Comparison of ENCODE assay signal across 17 cellular contexts in the genomic region with DNA sequence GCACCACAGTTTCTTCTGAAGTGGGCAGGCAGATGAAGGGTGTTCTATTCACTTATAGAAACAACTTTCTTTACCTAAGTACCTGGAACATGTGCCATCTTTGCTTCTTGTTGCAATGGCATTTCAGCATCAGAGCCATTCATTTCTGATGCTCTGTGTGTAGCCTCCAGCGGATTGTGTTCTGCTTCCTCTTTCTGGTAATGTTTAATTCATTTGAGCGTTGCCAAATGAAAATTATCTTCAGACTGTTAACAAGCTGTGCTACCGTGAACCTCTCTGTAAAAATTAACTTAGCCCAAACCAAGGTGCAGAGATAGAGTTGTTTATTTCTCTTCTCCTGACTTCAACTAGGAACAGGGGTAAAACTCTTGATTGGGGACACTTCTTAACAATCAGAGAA.
DNase-seq lines count a peak whose midpoint lies in the region; ATAC-seq lines count a peak whose summit lies in the region.
"Had no signal": no experiment of that assay in that cellular context is flagged by ENCODE, and none has a peak within 500 bp of the region (broad histone marks: within the 10 kb centered on the region; RNA-seq: fewer than 3 reads in every experiment).

No MANE protein-coding gene starts in this region.

- POLR2A ChIA-PET in activated CD8-positive, alpha-beta T cell treated with anti-CD3 and anti-CD28 coated beads, Interleukin-2, amount 10 ng/mL, durations not matched to agents 7 days and 5 days (lab: Charles Lee), result no interaction called here
- POLR2A ChIA-PET in CD8-positive, alpha-beta memory T cell (lab: Charles Lee), result no interaction called here

- no peaks in the 10 kb centered on the region for H3K36me3 Mint-ChIP-seq in activated CD8-positive, alpha-beta T cell treated with anti-CD3 and anti-CD28 coated beads, Interleukin-2, amount 10 ng/mL, durations not matched to agents 7 days and 5 days (ENCODE audit: low read depth)
- H3K36me3 Mint-ChIP-seq in CD8-positive, alpha-beta memory T cell, result no peaks in the 10 kb centered on the region
- H3K36me3 Mint-ChIP-seq: activated naive CD8-positive, alpha-beta T cell treated with anti-CD3 and anti-CD28 coated beads for 36 hours had no signal

- H3K27me3 ChIP-seq in CD8-positive, alpha-beta memory T cell (ENCODE audit: insufficient read depth, low read length, poor library complexity, severe bottlenecking), result no peaks in the 10 kb centered on the region
- H3K27me3 ChIP-seq: heart left ventricle, stomach had no signal

- DNase-seq in cerebellar cortex (ENCODE audit: low spot score) (peak; percentile 1), NCI-H510A (lab: John Stamatoyannopoulos, UW) (no peak), NCI-H1105 (lab: John Stamatoyannopoulos, UW) (no peak)
- no peak for DNase-seq in activated CD8-positive, alpha-beta T cell treated with anti-CD3 and anti-CD28 coated beads, Interleukin-2, amount 10 ng/mL, durations not matched to agents 7 days and 5 days
- DNase-seq in CD8-positive, alpha-beta memory T cell, result no peak
- DNase-seq: activated naive CD8-positive, alpha-beta T cell treated with anti-CD3 and anti-CD28 coated beads for 36 hours; cerebellar nuclear complex; DMS53; heart left ventricle; NCI-H1930; right cardiac atrium; SK-N-SH; stomach had no signal

- H3K9me3 ChIP-seq in CD8-positive, alpha-beta memory T cell (ENCODE audit: low read length), result no peaks in the 10 kb centered on the region
- H3K9me3 ChIP-seq: heart left ventricle, SK-N-SH, stomach had no signal

- no peaks in the 10 kb centered on the region for H3K9me3 Mint-ChIP-seq in activated CD8-positive, alpha-beta T cell treated with anti-CD3 and anti-CD28 coated beads, Interleukin-2, amount 10 ng/mL, durations not matched to agents 7 days and 5 days (ENCODE audit: insufficient read depth)
- H3K9me3 Mint-ChIP-seq in CD8-positive, alpha-beta memory T cell, result no peaks in the 10 kb centered on the region
- H3K9me3 Mint-ChIP-seq: activated naive CD8-positive, alpha-beta T cell treated with anti-CD3 and anti-CD28 coated beads for 36 hours had no signal

- ATAC-seq in GM18867 (IDR thresholded peaks at IDR 0.05; ENCODE audit: unreplicated experiment), result peak; percentile 59
- ATAC-seq in GM21423 (IDR thresholded peaks at IDR 0.05; ENCODE audit: unreplicated experiment), result peak; percentile 95
- peak; percentile 86 for ATAC-seq in HG03097 (IDR thresholded peaks at IDR 0.05; ENCODE audit: low FRiP score, unreplicated experiment)
- no peak for ATAC-seq in activated CD8-positive, alpha-beta T cell treated with anti-CD3 and anti-CD28 coated beads, Interleukin-2, amount 10 ng/mL, durations not matched to agents 7 days and 5 days
- ATAC-seq: heart left ventricle, right cardiac atrium had no signal

- no peaks in the 10 kb centered on the region for H3K36me3 ChIP-seq in CD8-positive, alpha-beta memory T cell (ENCODE audit: insufficient read depth, low read length)
- H3K36me3 ChIP-seq: heart left ventricle, stomach had no signal

- no peaks in the 10 kb centered on the region for H3K4me1 Mint-ChIP-seq in activated CD8-positive, alpha-beta T cell treated with anti-CD3 and anti-CD28 coated beads, Interleukin-2, amount 10 ng/mL, durations not matched to agents 7 days and 5 days (ENCODE audit: low read depth)
- no peaks in the 10 kb centered on the region for H3K4me1 Mint-ChIP-seq in CD8-positive, alpha-beta memory T cell
- H3K4me1 Mint-ChIP-seq: activated naive CD8-positive, alpha-beta T cell treated with anti-CD3 and anti-CD28 coated beads for 36 hours had no signal

- H3K4me1 ChIP-seq in CD8-positive, alpha-beta memory T cell (ENCODE audit: insufficient read depth, low read length), result no peaks in the 10 kb centered on the region
- H3K4me1 ChIP-seq: heart left ventricle, stomach had no signal

- CTCF ChIA-PET in activated CD8-positive, alpha-beta T cell treated with anti-CD3 and anti-CD28 coated beads, Interleukin-2, amount 10 ng/mL, durations not matched to agents 7 days and 5 days (lab: Charles Lee), result no interaction called here
- CTCF ChIA-PET in CD8-positive, alpha-beta memory T cell (lab: Charles Lee), result no interaction called here

- no peak overlapping the region for H3K27ac Mint-ChIP-seq in activated CD8-positive, alpha-beta T cell treated with anti-CD3 and anti-CD28 coated beads, Interleukin-2, amount 10 ng/mL, durations not matched to agents 7 days and 5 days
- no peak overlapping the region for H3K27ac Mint-ChIP-seq in CD8-positive, alpha-beta memory T cell
- H3K27ac Mint-ChIP-seq: activated naive CD8-positive, alpha-beta T cell treated with anti-CD3 and anti-CD28 coated beads for 36 hours had no signal

- no peak overlapping the region for H3K4me3 Mint-ChIP-seq in activated CD8-positive, alpha-beta T cell treated with anti-CD3 and anti-CD28 coated beads, Interleukin-2, amount 10 ng/mL, durations not matched to agents 7 days and 5 days
- H3K4me3 Mint-ChIP-seq in CD8-positive, alpha-beta memory T cell, result no peak overlapping the region
- H3K4me3 Mint-ChIP-seq: activated naive CD8-positive, alpha-beta T cell treated with anti-CD3 and anti-CD28 coated beads for 36 hours had no signal

- no peak overlapping the region for H3K27ac ChIP-seq in CD8-positive, alpha-beta memory T cell (ENCODE audit: low read depth, low read length)
- H3K27ac ChIP-seq: heart left ventricle, KMS-11, stomach had no signal

- no peaks in the 10 kb centered on the region for H3K27me3 Mint-ChIP-seq in activated CD8-positive, alpha-beta T cell treated with anti-CD3 and anti-CD28 coated beads, Interleukin-2, amount 10 ng/mL, durations not matched to agents 7 days and 5 days (ENCODE audit: low read depth)
- H3K27me3 Mint-ChIP-seq in CD8-positive, alpha-beta memory T cell, result no peaks in the 10 kb centered on the region
- H3K27me3 Mint-ChIP-seq: activated naive CD8-positive, alpha-beta T cell treated with anti-CD3 and anti-CD28 coated beads for 36 hours had no signal

- H3K4me3 ChIP-seq in CD8-positive, alpha-beta memory T cell (ENCODE audit: low read length), result no peak overlapping the region
- H3K4me3 ChIP-seq: heart left ventricle, stomach had no signal
